ENCODE assay signal across 8 cellular contexts in the genomic region with DNA sequence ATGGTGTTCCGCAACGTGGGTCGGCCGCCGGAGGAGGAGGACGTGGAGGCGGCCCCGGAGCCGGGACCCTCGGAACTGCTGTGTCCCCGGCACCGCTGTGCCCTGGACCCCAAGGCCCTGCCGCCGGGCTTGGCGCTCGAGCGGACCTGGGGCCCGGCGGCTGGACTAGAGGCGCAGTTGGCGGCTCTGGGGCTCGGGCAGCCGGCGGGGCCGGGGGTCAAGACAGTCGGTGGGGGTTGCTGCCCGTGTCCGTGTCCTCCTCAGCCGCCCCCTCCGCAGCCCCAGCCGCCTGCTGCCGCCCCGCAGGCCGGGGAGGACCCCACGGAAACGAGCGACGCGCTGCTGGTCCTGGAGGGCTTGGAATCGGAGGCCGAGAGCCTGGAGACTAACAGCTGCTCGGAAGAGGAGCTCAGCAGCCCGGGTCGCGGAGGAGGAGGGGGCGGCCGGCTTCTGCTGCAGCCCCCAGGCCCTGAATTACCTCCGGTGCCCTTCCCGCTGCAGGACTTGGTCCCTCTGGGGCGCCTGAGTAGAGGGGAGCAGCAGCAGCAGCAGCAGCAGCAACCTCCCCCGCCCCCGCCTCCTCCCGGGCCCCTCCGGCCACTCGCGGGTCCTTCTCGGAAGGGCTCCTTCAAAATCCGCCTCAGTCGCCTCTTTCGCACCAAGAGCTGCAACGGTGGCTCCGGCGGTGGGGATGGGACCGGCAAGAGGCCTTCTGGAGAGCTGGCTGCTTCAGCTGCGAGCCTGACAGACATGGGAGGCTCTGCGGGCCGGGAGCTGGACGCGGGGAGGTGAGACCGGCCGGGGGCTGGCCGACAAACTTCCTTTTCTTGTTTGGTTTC. TPM values are rescaled to one million over a fixed set of nuclear protein-coding genes. Genes with fewer than 3 reads are reported as not detected.
DNase-seq lines count a peak whose midpoint lies in the region; ATAC-seq and TF ChIP-seq lines count a peak whose summit lies in the region.

No MANE protein-coding gene starts in this region.

- in situ Hi-C loops in transverse colon (cut with MboI; ENCODE audit: low pct_ligation_motif_present in 1 of 4, low pct_unique_long_range_greater_than_20kb in 1 of 4, low sequenced_read_pairs in 3 of 4) = loop anchor here in 1 of 4 donors (5.0 kb wide), 1 partner anchor 60 kb away; no protein-coding TSS in a partner anchor

- no peaks in the 10 kb centered on the region for H3K36me3 ChIP-seq in mucosa of rectum (ENCODE audit: control insufficient read depth in 2 of 2, insufficient read depth in 2 of 2, low read length in 2 of 2)
- no peaks in the 10 kb centered on the region for H3K36me3 ChIP-seq in transverse colon

- H3K27me3 ChIP-seq in mucosa of rectum (ENCODE audit: control insufficient read depth in 2 of 2, insufficient read depth in 2 of 2, low read length in 2 of 2) (no peaks in the 10 kb centered on the region), transverse colon (no peaks in the 10 kb centered on the region)

- peak overlapping the region; percentile 60 to 74 for H3K9ac ChIP-seq in mucosa of rectum (ENCODE audit: low read depth in 1 of 2, low read length in 2 of 2)

- TF ChIP-seq EP300 in transverse colon (IDR thresholded peaks at IDR 0.05; ENCODE audit: low read depth) = no peak

- H3K4me3 ChIP-seq in epithelial cell of proximal tubule (ENCODE audit: low read depth, low read length) = peak overlapping the region; percentile 78
- H3K4me3 ChIP-seq in mucosa of rectum (ENCODE audit: low read length in 2 of 2) = peak overlapping the region; percentile 77
- peak overlapping the region; percentile 92 to 99 (median 94) for H3K4me3 ChIP-seq in transverse colon

- H3K4me1 ChIP-seq in mucosa of rectum (ENCODE audit: control insufficient read depth in 2 of 2, insufficient read depth in 2 of 2, low read length in 2 of 2) (peaks cover 6 to 19% of the 10 kb centered on the region in 2 donors), transverse colon (peaks cover 4 to 38% (median 29%) of the 10 kb centered on the region in 4 donors)

- no peak for TF ChIP-seq CTCF in epithelial cell of proximal tubule (conservative IDR thresholded peaks at IDR 0.05; ENCODE audit: low read depth, low read length)
- no peak for TF ChIP-seq CTCF in transverse colon (IDR thresholded peaks at IDR 0.05)

- peak overlapping the region; percentile 32 to 41 for H3K27ac ChIP-seq in mucosa of rectum (ENCODE audit: low read depth in 2 of 2, low read length in 2 of 2)
- peak overlapping the region; percentile 90 to 94 (median 94) for H3K27ac ChIP-seq in transverse colon

- H3K9me3 ChIP-seq in mucosa of rectum (ENCODE audit: control insufficient read depth in 2 of 2, low read length in 2 of 2) (no peaks in the 10 kb centered on the region), transverse colon (no peaks in the 10 kb centered on the region)

- 0 to 2% methylated on average over 7 to 36 of the region's 72 CpGs for WGBS in transverse colon (ENCODE audit: low coverage in 1 of 2), 2 donors

- no peak for TF ChIP-seq POLR2A in transverse colon (IDR thresholded peaks at IDR 0.05)

- intact Hi-C loops in transverse colon (cut with DNase I; ENCODE audit: low total_unique reads) = no loop called here

- ATAC-seq in HG03439 (IDR thresholded peaks at IDR 0.05; ENCODE audit: unreplicated experiment) = peak; percentile 17

- peak; percentile 46 for DNase-seq in NCI-H2227 (lab: John Stamatoyannopoulos, UW; ENCODE audit: unreplicated experiment)
- DNase-seq in NCI-H2227 treated with DMSO at 0.1 percent for 48 hours (lab: John Stamatoyannopoulos, UW) = no peak
- peak; percentile 35 for DNase-seq in activated CD4-positive, alpha-beta T cell treated with anti-CD3 and anti-CD28 coated beads for 48 hours
- DNase-seq in epithelial cell of proximal tubule (ENCODE audit: low read depth) = no peak
- DNase-seq in transverse colon = peak; percentile 31
- no peak for DNase-seq in NCI-H446 treated with DMSO at 0.1 percent for 48 hours (lab: John Stamatoyannopoulos, UW)

RNA-seq across cellular contexts. Expression of a gene that starts 0.8 kb away (rescaled TPM):
- 7.1 and 9.3 TPM in 2 replicates for total RNA-seq in epithelial cell of proximal tubule
- 10 to 100 TPM in 3 of 4 donors, 1 to 10 TPM in 1; 3.0 to 20.1 (median 15.2) TPM for total RNA-seq in transverse colon

RNA-seq across cellular contexts. Expression of a gene that starts 8.7 kb away (rescaled TPM):
- total RNA-seq in epithelial cell of proximal tubule (not detected in 2 replicates), transverse colon (under 1 TPM in 2 of 4 donors, not detected in 2; under 0.01 to 0.16 TPM)

RNA-seq across cellular contexts. Expression of a gene that starts 55.5 kb away (rescaled TPM):
- total RNA-seq in epithelial cell of proximal tubule = 45.4 and 53.9 TPM in 2 replicates
- 10 to 100 TPM in 3 of 4 donors, 1 to 10 TPM in 1; 5.2 to 30.8 (median 18.9) TPM for total RNA-seq in transverse colon

Comparison
In these comparisons a context has a peak if more than half of its experiments do, and no peak if none do; other contexts are left out.
1. DNase-seq: peak in NCI-H2227 (single experiment), activated CD4-positive, alpha-beta T cell treated with anti-CD3 and anti-CD28 coated beads for 48 hours (single experiment) and transverse colon (single experiment); none in NCI-H2227 treated with DMSO at 0.1 percent for 48 hours (single experiment), epithelial cell of proximal tubule (single experiment) and NCI-H446 treated with DMSO at 0.1 percent for 48 hours (single experiment).
2. Peak in every context shown above with its lines, with median percentiles within 50 percentile points of each other: H3K4me3 ChIP-seq.